In genomic region chr4:6087669-6088068, GRCh38 we compare ENCODE assay signal across 9 cellular contexts.
DNase-seq lines count a peak whose midpoint lies in the region; ATAC-seq and TF ChIP-seq lines count a peak whose summit lies in the region.
"Had no signal": no experiment of that assay in that cellular context is flagged by ENCODE, and none has a peak within 500 bp of the region (broad histone marks: within the 10 kb centered on the region; RNA-seq: fewer than 3 reads in every experiment).

No MANE protein-coding gene starts in this region.

- peak; percentile 73 for DNase-seq in SK-N-SH
- peak; percentile 1 for DNase-seq in NCI-H748 treated with DMSO at 0.1 percent for 48 hours (lab: John Stamatoyannopoulos, UW)
- DNase-seq in fibroblast of the aortic adventitia (ENCODE audit: low read depth) = peak; percentile 2
- peak; percentile 2 for DNase-seq in retinal pigment epithelial cell (ENCODE audit: low read depth)
- DNase-seq in HuH-7.5 (ENCODE audit: low spot score) = no peak
- DNase-seq: CD4-positive, CD25-positive, alpha-beta regulatory T cell had no signal

- H2AFZ ChIP-seq in SK-N-SH (ENCODE audit: low read depth) = no peak overlapping the region

- no peaks in the 10 kb centered on the region for H3K36me3 ChIP-seq in SK-N-SH (replicated peaks in 1 of 2; ENCODE audit: control insufficient read depth in 1 of 2, insufficient read depth in 2 of 2, low read length in 1 of 2)

- no peaks in the 10 kb centered on the region for H3K9me3 ChIP-seq in SK-N-SH

- no peaks in the 10 kb centered on the region for H3K9me2 ChIP-seq in SK-N-SH

- TF ChIP-seq EP300 in SK-N-SH (IDR thresholded peaks at IDR 0.05; ENCODE audit: borderline replicate concordance in 1 of 2, low read depth in 1 of 2, low read length in 1 of 2) = no peak

- TF ChIP-seq RAD21 in SK-N-SH (IDR thresholded peaks at IDR 0.05; ENCODE audit: low read length) = peak; percentile 71

- H4K20me1 ChIP-seq in SK-N-SH (ENCODE audit: insufficient read depth) = no peaks in the 10 kb centered on the region

- H3K27ac ChIP-seq in SK-N-SH (ENCODE audit: low read depth in 2 of 2, low read length in 1 of 2) = no peak overlapping the region; a peak in 1 of 4 replicates

- H3K4me3 ChIP-seq in SK-N-SH (ENCODE audit: low read depth in 2 of 2, low read length in 1 of 2) (peak overlapping the region in 1 of 2 experiments; percentile 30; a peak in 1 of 4 replicates), fibroblast of the aortic adventitia (ENCODE audit: low read depth, low read length) (no peak overlapping the region), retinal pigment epithelial cell (ENCODE audit: low read length) (no peak overlapping the region)

- no peaks in the 10 kb centered on the region for H3K79me2 ChIP-seq in SK-N-SH (ENCODE audit: insufficient read depth)

- H3K27me3 ChIP-seq in SK-N-SH (ENCODE audit: insufficient read depth) = no peaks in the 10 kb centered on the region

- H3K4me2 ChIP-seq in SK-N-SH = no peak overlapping the region

- POLR2A ChIA-PET in SK-N-SH (lab: Yijun Ruan, JAX) = no interaction called here

- CTCF ChIA-PET in SK-N-SH (lab: Yijun Ruan, JAX) = interaction anchor here (0.6 to 6.1 kb wide), 34 partner anchors 8 to 460 kb away, joined by 3 to 92 read pairs (median 4); partner anchors contain the start of gene C4orf50

- WGBS in SK-N-SH (ENCODE audit: low lambda C conversion rate) = 3% methylated on average over 2 of the region's 2 CpGs

- no peak overlapping the region for H3K9ac ChIP-seq in SK-N-SH

- no peaks in the 10 kb centered on the region for H3F3A ChIP-seq in SK-N-SH (replicated peaks; ENCODE audit: insufficient read depth)

- no peak for TF ChIP-seq CTCF in SK-N-SH (IDR thresholded peaks at IDR 0.05)
- no peak for TF ChIP-seq CTCF in fibroblast of the aortic adventitia (IDR thresholded peaks at IDR 0.05; ENCODE audit: insufficient read depth, low read length)
- peak; percentile 73 for TF ChIP-seq CTCF in retinal pigment epithelial cell (conservative IDR thresholded peaks at IDR 0.05; ENCODE audit: low read depth, low read length)

- ATAC-seq in SK-N-SH treated with all-trans-retinoic acid at 6 μM for 48 hours = no peak
- ATAC-seq in GM21619 (IDR thresholded peaks at IDR 0.05; ENCODE audit: unreplicated experiment) = no peak
- no peak for ATAC-seq in GM21447 (IDR thresholded peaks at IDR 0.05; ENCODE audit: unreplicated experiment)

- H3K4me1 ChIP-seq in SK-N-SH (ENCODE audit: control insufficient read depth in 1 of 2, insufficient read depth in 2 of 2, low read depth in 1 of 2, low read length in 1 of 2) = peaks cover 0 to 21% of the 10 kb centered on the region in 2 experiments; a peak in 1 of 4 replicates

TF ChIP-seq in SK-N-SH, 30 proteins besides CTCF, POLR2A, EP300 and RAD21:
- no peak for TF ChIP-seq TEAD4 (IDR thresholded peaks at IDR 0.05; ENCODE audit: borderline replicate concordance, insufficient read depth)
- TF ChIP-seq GATA2 (CRISPR knock-in tag; IDR thresholded peaks at IDR 0.05) = no peak
- peak; percentile 64; the same call in 1 of the 2 replicates for TF ChIP-seq SMC3 (IDR thresholded peaks at IDR 0.05; ENCODE audit: low read depth, low read length)
- TF ChIP-seq NRF1 (IDR thresholded peaks at IDR 0.05; ENCODE audit: low read depth, low read length) = no peak
- TF ChIP-seq SIN3A (IDR thresholded peaks at IDR 0.05; ENCODE audit: borderline replicate concordance, low read depth, low read length) = no peak
- TF ChIP-seq REST (IDR thresholded peaks at IDR 0.05; ENCODE audit: low read depth, low read length) = no peak
- no peak for TF ChIP-seq MEF2A (IDR thresholded peaks at IDR 0.05; ENCODE audit: borderline replicate concordance, low read depth)
- 0 out of 2 replicates have a peak, but pooled peaks have one; percentile 22 for TF ChIP-seq RCOR1 (IDR thresholded peaks at IDR 0.05; ENCODE audit: low read length)

TF ChIP-seq in SK-N-SH treated with all-trans-retinoic acid at 6 μM for 48 hours, 23 proteins besides CTCF, POLR2A, EP300 and RAD21:
- TF ChIP-seq ZC3H10 (CRISPR knock-in tag; IDR thresholded peaks at IDR 0.05) = no peak
- TF ChIP-seq PPARA (CRISPR knock-in tag; IDR thresholded peaks at IDR 0.05; ENCODE audit: borderline replicate concordance) = no peak
- TF ChIP-seq GLIS3 (CRISPR knock-in tag; IDR thresholded peaks at IDR 0.05) = no peak
- TF ChIP-seq TSHZ2 (CRISPR knock-in tag; IDR thresholded peaks at IDR 0.05) = no peak
- TF ChIP-seq TOX (CRISPR knock-in tag; IDR thresholded peaks at IDR 0.05; ENCODE audit: borderline replicate concordance) = no peak
- no peak for TF ChIP-seq BACH2 (CRISPR knock-in tag; IDR thresholded peaks at IDR 0.05; ENCODE audit: borderline replicate concordance)
- TF ChIP-seq CREB5 (CRISPR knock-in tag; IDR thresholded peaks at IDR 0.05; ENCODE audit: low read depth) = no peak
- TF ChIP-seq CSRNP3 (CRISPR knock-in tag; IDR thresholded peaks at IDR 0.05) = no peak
- TF ChIP-seq PATZ1 (CRISPR knock-in tag; IDR thresholded peaks at IDR 0.05; ENCODE audit: borderline replicate concordance) = no peak
